2 cellular contexts compared by ENCODE assay signal in genomic region chr1:210541680-210542358, GRCh38.
TF ChIP-seq lines count a peak whose summit lies in the region.

No MANE protein-coding gene starts in this region.

TF ChIP-seq in neural cell, 6 proteins besides CTCF, POLR2A, EP300 and RAD21 (continued from another document):
- TF ChIP-seq MXI1 (conservative IDR thresholded peaks at IDR 0.05; ENCODE audit: poor library complexity, severe bottlenecking), result no peak
TF ChIP-seq in neural cell: peak in this region for 0.

TF ChIP-seq in HepG2, 621 proteins besides CTCF, POLR2A, EP300 and RAD21 (continued from another document):
- TF ChIP-seq LRRFIP1 (CRISPR knock-in tag; conservative IDR thresholded peaks at IDR 0.05) (no peak), TBL1XR1 (IDR thresholded peaks at IDR 0.05; ENCODE audit: borderline replicate concordance, low read length, partially characterized antibody) (no peak), KDM6A (CRISPR knock-in tag; IDR thresholded peaks at IDR 0.05; ENCODE audit: low read depth) (no peak), ZNF850 (CRISPR knock-in tag; conservative IDR thresholded peaks at IDR 0.05) (no peak), ZNF343 (CRISPR knock-in tag; IDR thresholded peaks at IDR 0.05) (no peak), ZNF792 (CRISPR knock-in tag; IDR thresholded peaks at IDR 0.05) (no peak), ATF5 (CRISPR knock-in tag; IDR thresholded peaks at IDR 0.05; ENCODE audit: low read depth) (no peak), HNF4A (CRISPR knock-in tag; IDR thresholded peaks at IDR 0.05) (no peak), AHDC1 (CRISPR knock-in tag; IDR thresholded peaks at IDR 0.05; ENCODE audit: borderline replicate concordance) (no peak)
